ENCODE assay signal across 8 cellular contexts in genomic region chr16:72400257-72401078, GRCh38.
DNase-seq lines count a peak whose midpoint lies in the region; ATAC-seq, FAIRE-seq and TF ChIP-seq lines count a peak whose summit lies in the region.

No MANE protein-coding gene starts in this region.

- no peak overlapping the region for H3K4me2 ChIP-seq in mesenchymal stem cell (ENCODE audit: low read length, poor library complexity, severe bottlenecking)

- peak; percentile 40; the same call in 1 of the 2 replicates for TF ChIP-seq RAD21 in Ishikawa (IDR thresholded peaks at IDR 0.05; ENCODE audit: low read depth)

- H2AFZ ChIP-seq in mesenchymal stem cell (ENCODE audit: low read depth, low read length): no peak overlapping the region

- no peak overlapping the region for H2BK120ac ChIP-seq in mesenchymal stem cell (ENCODE audit: low read depth, low read length)

- H4K8ac ChIP-seq in mesenchymal stem cell (ENCODE audit: low read length): no peak overlapping the region

- H3K4me3 ChIP-seq in mesenchymal stem cell (ENCODE audit: insufficient read depth in 1 of 2, low read depth in 1 of 2, low read length in 2 of 2): no peak overlapping the region

- H3K27me3 ChIP-seq in mesenchymal stem cell (ENCODE audit: control insufficient read depth in 1 of 2, insufficient read depth in 1 of 2, low read length in 2 of 2): no peaks in the 10 kb centered on the region

- H3K9me3 ChIP-seq in mesenchymal stem cell (ENCODE audit: control insufficient read depth, low read length): peaks cover 9% of the 10 kb centered on the region

- H3K27ac ChIP-seq in mesenchymal stem cell (ENCODE audit: low read length, poor library complexity, severe bottlenecking): no peak overlapping the region

- TF ChIP-seq EP300 in Ishikawa (IDR thresholded peaks at IDR 0.05; ENCODE audit: borderline replicate concordance): no peak

- H3K4me1 ChIP-seq in mesenchymal stem cell (ENCODE audit: control insufficient read depth, insufficient read depth, low read depth, low read length): no peaks in the 10 kb centered on the region

- no peak for ATAC-seq in HG02970 (IDR thresholded peaks at IDR 0.05; ENCODE audit: low FRiP score, unreplicated experiment)

- H3K14ac ChIP-seq in mesenchymal stem cell (ENCODE audit: low read length in 2 of 2): no peak overlapping the region

- H3K9ac ChIP-seq in mesenchymal stem cell (ENCODE audit: low read length): peak overlapping the region; percentile 30

- no peak overlapping the region for H2BK12ac ChIP-seq in mesenchymal stem cell (ENCODE audit: low read length in 2 of 2)

- H2BK5ac ChIP-seq in mesenchymal stem cell (ENCODE audit: low read depth, low read length, poor library complexity, severe bottlenecking): no peak overlapping the region

- TF ChIP-seq CTCF in GM12872 (IDR thresholded peaks at IDR 0.05; ENCODE audit: insufficient read depth, low read depth, low read length): peak; percentile 76

- DNase-seq in Ammon's horn (ENCODE audit: low spot score) (peak; percentile 78), RPMI7951 (ENCODE audit: low read depth) (peak; percentile 61), dedifferentiated amniotic fluid mesenchymal stem cell (ENCODE audit: extremely low spot score) (peak; percentile 64), mesenchymal stem cell (peak; percentile 57), urothelium cell line (ENCODE audit: low spot score) (peak; percentile 35)

- no peak overlapping the region for H3K23ac ChIP-seq in mesenchymal stem cell (ENCODE audit: low read length in 2 of 2)

- FAIRE-seq in urothelium cell line (lab: Jason Lieb, UNC): no peak

- no peak overlapping the region for H2BK15ac ChIP-seq in mesenchymal stem cell (ENCODE audit: low read depth, poor library complexity, severe bottlenecking)

- no peak overlapping the region for H3K4ac ChIP-seq in mesenchymal stem cell (ENCODE audit: low read depth in 1 of 2, low read length in 2 of 2)

- no peaks in the 10 kb centered on the region for H3K79me1 ChIP-seq in mesenchymal stem cell (replicated peaks; ENCODE audit: low read length, poor library complexity, severe bottlenecking)

- no peaks in the 10 kb centered on the region for H3K36me3 ChIP-seq in mesenchymal stem cell (ENCODE audit: control insufficient read depth in 1 of 2, insufficient read depth in 2 of 2, low read depth in 1 of 2, low read length in 2 of 2)

- H3K18ac ChIP-seq in mesenchymal stem cell (ENCODE audit: low read depth in 1 of 2, low read length in 2 of 2): no peak overlapping the region

- no peak overlapping the region for H2AK5ac ChIP-seq in mesenchymal stem cell (ENCODE audit: low read length, severe bottlenecking)

- no peak overlapping the region for H4K91ac ChIP-seq in mesenchymal stem cell (ENCODE audit: low read length)

- 13% methylated on average over 3 of the region's 6 CpGs for WGBS in mesenchymal stem cell

TF ChIP-seq in Ishikawa, 13 proteins besides CTCF, POLR2A, EP300 and RAD21:
- TF ChIP-seq REST (IDR thresholded peaks at IDR 0.05; ENCODE audit: low read depth): no peak
- TF ChIP-seq TAF1 (IDR thresholded peaks at IDR 0.05; ENCODE audit: low read depth): no peak
- TF ChIP-seq FOXM1 (IDR thresholded peaks at IDR 0.05; ENCODE audit: borderline replicate concordance, low read depth): no peak
- TF ChIP-seq MAX (IDR thresholded peaks at IDR 0.05): no peak
- TF ChIP-seq TEAD4 (IDR thresholded peaks at IDR 0.05): no peak
- TF ChIP-seq ZBTB7A (IDR thresholded peaks at IDR 0.05; ENCODE audit: low read depth): no peak
- no peak for TF ChIP-seq TCF12 (IDR thresholded peaks at IDR 0.05; ENCODE audit: low read depth)
- no peak for TF ChIP-seq YY1 (IDR thresholded peaks at IDR 0.05; ENCODE audit: low read depth)
- TF ChIP-seq CEBPB (IDR thresholded peaks at IDR 0.05): no peak
- TF ChIP-seq EGR1 (IDR thresholded peaks at IDR 0.05): no peak
- no peak for TF ChIP-seq CREB1 (IDR thresholded peaks at IDR 0.05; ENCODE audit: low read depth)
- no peak for TF ChIP-seq NFIC (IDR thresholded peaks at IDR 0.05)
